ENCODE assay signal across 1 cellular context in genomic region chr7:43756368-43757072, GRCh38.
TF ChIP-seq lines count a peak whose summit lies in the region.

No MANE protein-coding gene starts in this region.

TF ChIP-seq in K562, 482 proteins besides CTCF, POLR2A, EP300 and RAD21 (continued from another document and continues in another):
- TF ChIP-seq FOXO4 (CRISPR knock-in tag; IDR thresholded peaks at IDR 0.05) (no peak), GATAD2A (IDR thresholded peaks at IDR 0.05) (peak; percentile 28; the same call in 1 of the 2 replicates), RBM39 (optimal IDR thresholded peaks at IDR 0.05; ENCODE audit: low read depth, low read length) (no peak), CREB1 (IDR thresholded peaks at IDR 0.05) (no peak), CREB1 (CRISPR knock-in tag; IDR thresholded peaks at IDR 0.05) (no peak), E2F3 (CRISPR knock-in tag; IDR thresholded peaks at IDR 0.05) (no peak), ZNF395 (CRISPR knock-in tag; IDR thresholded peaks at IDR 0.05) (no peak), ZC3H11A (IDR thresholded peaks at IDR 0.05; ENCODE audit: low read depth, low read length) (no peak), NFRKB (IDR thresholded peaks at IDR 0.05; ENCODE audit: low read depth) (0 out of 2 replicates have a peak, but pooled peaks have one; percentile 52), NCOA1 (IDR thresholded peaks at IDR 0.05; ENCODE audit: low read depth) (peak; percentile 57; the same call in 1 of the 2 replicates), DPF2 (IDR thresholded peaks at IDR 0.05) (peak; percentile 82), PHF21A (IDR thresholded peaks at IDR 0.05; ENCODE audit: borderline replicate concordance, low read depth) (no peak), ZNF232 (CRISPR knock-in tag; IDR thresholded peaks at IDR 0.05) (no peak), KHSRP (IDR thresholded peaks at IDR 0.05) (no peak), TSC22D4 (tag; IDR thresholded peaks at IDR 0.05) (no peak), TEAD2 (tag; IDR thresholded peaks at IDR 0.05) (no peak), TGIF2 (CRISPR knock-in tag; IDR thresholded peaks at IDR 0.05) (no peak), XRCC3 (IDR thresholded peaks at IDR 0.05) (no peak), ZNF655 (CRISPR knock-in tag; IDR thresholded peaks at IDR 0.05) (no peak), GTF2B (IDR thresholded peaks at IDR 0.05; ENCODE audit: extremely low read depth, insufficient read length) (no peak), ZNF589 (CRISPR knock-in tag; IDR thresholded peaks at IDR 0.05; ENCODE audit: low read depth) (no peak), SMAD3 (CRISPR knock-in tag; conservative IDR thresholded peaks at IDR 0.05) (no peak), ATF6 (CRISPR knock-in tag; IDR thresholded peaks at IDR 0.05) (no peak), ZNF778 (CRISPR knock-in tag; IDR thresholded peaks at IDR 0.05) (no peak), TCF15 (CRISPR knock-in tag; IDR thresholded peaks at IDR 0.05) (no peak), NCOA2 (IDR thresholded peaks at IDR 0.05; ENCODE audit: partially characterized antibody in 2 of 2) (no peak), YBX1 (IDR thresholded peaks at IDR 0.05) (no peak), CBX8 (IDR thresholded peaks at IDR 0.05; ENCODE audit: borderline replicate concordance, extremely low read depth, low read depth, low read length, poor library complexity, severe bottlenecking) (no peak), ZFPM2 (CRISPR knock-in tag; IDR thresholded peaks at IDR 0.05) (no peak), MAZ (CRISPR knock-in tag; conservative IDR thresholded peaks at IDR 0.05 in 1 of 2, IDR thresholded peaks at IDR 0.05 in 1 of 2) (peak; percentile 51 to 75; a peak in 3 of 4 replicates), ZNF551 (CRISPR knock-in tag; IDR thresholded peaks at IDR 0.05) (no peak), POLR2H (tag; IDR thresholded peaks at IDR 0.05; ENCODE audit: low read depth) (no peak), FOXJ3 (CRISPR knock-in tag; IDR thresholded peaks at IDR 0.05) (no peak), TAL1 (IDR thresholded peaks at IDR 0.05) (peak; percentile 59), ZFX (CRISPR knock-in tag; IDR thresholded peaks at IDR 0.05) (no peak; the same call in 1 of the 2 replicates), NR2F6 (CRISPR knock-in tag; IDR thresholded peaks at IDR 0.05) (no peak), MBD1 (CRISPR knock-in tag; IDR thresholded peaks at IDR 0.05) (no peak), ZBED1 (IDR thresholded peaks at IDR 0.05) (no peak), ID3 (CRISPR knock-in tag; IDR thresholded peaks at IDR 0.05) (0 out of 2 replicates have a peak, but pooled peaks have one; percentile 22), ID3 (tag; IDR thresholded peaks at IDR 0.05) (no peak), THRB (CRISPR knock-in tag; conservative IDR thresholded peaks at IDR 0.05) (no peak), ZNF133 (CRISPR knock-in tag; IDR thresholded peaks at IDR 0.05) (no peak), ARID4B (CRISPR knock-in tag; IDR thresholded peaks at IDR 0.05) (no peak), TEAD1 (CRISPR knock-in tag; IDR thresholded peaks at IDR 0.05) (no peak), NR0B1 (IDR thresholded peaks at IDR 0.05; ENCODE audit: partially characterized antibody) (no peak), SRF (CRISPR knock-in tag; IDR thresholded peaks at IDR 0.05) (peak in 1 of 2 experiments; percentile 79; a peak in 1 of 4 replicates), GATA2 (CRISPR knock-in tag; IDR thresholded peaks at IDR 0.05) (peak; percentile 55), ADNP (tag; IDR thresholded peaks at IDR 0.05) (no peak), PHF20 (IDR thresholded peaks at IDR 0.05; ENCODE audit: partially characterized antibody) (no peak), ZNF512 (tag; IDR thresholded peaks at IDR 0.05) (no peak), ZNF707 (CRISPR knock-in tag; conservative IDR thresholded peaks at IDR 0.05) (no peak), TAF9B (IDR thresholded peaks at IDR 0.05; ENCODE audit: partially characterized antibody) (no peak), SIX5 (IDR thresholded peaks at IDR 0.05; ENCODE audit: borderline replicate concordance in 1 of 2, insufficient read depth in 1 of 2, low read depth in 1 of 2, low read length in 2 of 2) (no peak)
